Comparison of ENCODE assay signal across 19 cellular contexts in genomic region chr15:67036775-67037555, GRCh38. TPM values are rescaled to one million over a fixed set of nuclear protein-coding genes. Genes with fewer than 3 reads are reported as not detected.
DNase-seq lines count a peak whose midpoint lies in the region; ATAC-seq, FAIRE-seq and TF ChIP-seq lines count a peak whose summit lies in the region.
"Had no signal": no experiment of that assay in that cellular context is flagged by ENCODE, and none has a peak within 500 bp of the region (broad histone marks: within the 10 kb centered on the region; RNA-seq: fewer than 3 reads in every experiment).

No MANE protein-coding gene starts in this region.

- H3K4ac ChIP-seq in H1 (replicated peaks; ENCODE audit: insufficient read length, low read depth, low read length): no peak overlapping the region

- H3K27ac Mint-ChIP-seq in MCF 10A (ENCODE audit: low read depth, unreplicated experiment): no peak overlapping the region
- H3K27ac Mint-ChIP-seq: CD8-positive, alpha-beta T cell; IgD-negative memory B cell had no signal

- no peak overlapping the region for H3K18ac ChIP-seq in H1 (ENCODE audit: extremely low read depth, low read length)

- no peak overlapping the region for H3K4me3 Mint-ChIP-seq in MCF 10A (ENCODE audit: unreplicated experiment)
- H3K4me3 Mint-ChIP-seq: CD8-positive, alpha-beta T cell had no signal

- TF ChIP-seq CTCF in H1 (IDR thresholded peaks at IDR 0.05; ENCODE audit: control extremely low read depth in 1 of 3, insufficient read depth in 1 of 3, low read depth in 1 of 3, low read length in 3 of 3) (no peak), MCF 10A (IDR thresholded peaks at IDR 0.05; ENCODE audit: unreplicated experiment) (no peak)

- H3K27me3 ChIP-seq in BLaER1 treated with 17β-estradiol and CSF1 and Interleukin-3, amounts not matched to agents 10 nM and 100 nM: peaks cover 17 to 31% (median 30%) of the 10 kb centered on the region in 11 experiments
- no peaks in the 10 kb centered on the region for H3K27me3 ChIP-seq in SJCRH30
- H3K27me3 ChIP-seq in H1 (replicated peaks in 1 of 4; ENCODE audit: control insufficient read depth in 3 of 4, extremely low read depth in 1 of 4, insufficient read depth in 3 of 4, low read length in 3 of 4): peaks cover 2 to 30% (median 23%) of the 10 kb centered on the region in 4 experiments
- no peaks in the 10 kb centered on the region for H3K27me3 ChIP-seq in right cardiac atrium (ENCODE audit: control insufficient read depth, insufficient read depth)
- H3K27me3 ChIP-seq: Peyer's patch had no signal

- H3K14ac ChIP-seq in H1 (ENCODE audit: insufficient read length): no peak overlapping the region

- intact Hi-C loops in MCF 10A (cut with micrococcal nuclease) (no loop called here), right cardiac atrium (cut with DNase I) (no loop called here)

- H2BK5ac ChIP-seq in H1 (ENCODE audit: low read depth, low read length): no peak overlapping the region

- CTCF ChIA-PET in H1 (lab: Charles Lee; ENCODE audit: partially characterized antibody): interaction anchor here (1.4 to 1.6 kb wide), 2 partner anchors 15 to 71 kb away, joined by 3 read pairs; no protein-coding TSS in a partner anchor
- CTCF ChIA-PET in MCF 10A (lab: Yijun Ruan, JAX): interaction anchor here (1.1 kb wide), 1 partner anchor 11 kb away, joined by 4 read pairs; no protein-coding TSS in a partner anchor

- peak overlapping the region; percentile 29; the same call in 1 of the 2 replicates for H2BK20ac ChIP-seq in H1 (ENCODE audit: low read length)

- no peak overlapping the region for H3K9ac ChIP-seq in BLaER1 treated with 17β-estradiol and CSF1 and Interleukin-3, amounts not matched to agents 10 nM and 100 nM
- no peak overlapping the region for H3K9ac ChIP-seq in H1 (replicated peaks in 1 of 4; ENCODE audit: extremely low read depth in 1 of 4, low read depth in 3 of 4, low read length in 3 of 4)

- peaks cover 9% of the 10 kb centered on the region for H3K4me1 Mint-ChIP-seq in MCF 10A (ENCODE audit: insufficient read depth, unreplicated experiment)

- no peak for ATAC-seq in GM21381 (IDR thresholded peaks at IDR 0.05; ENCODE audit: unreplicated experiment)
- no peak for ATAC-seq in right cardiac atrium
- ATAC-seq: CD8-positive, alpha-beta T cell had no signal

- H3K36me3 Mint-ChIP-seq in MCF 10A (ENCODE audit: insufficient read depth, unreplicated experiment): no peaks in the 10 kb centered on the region
- H3K36me3 Mint-ChIP-seq: CD8-positive, alpha-beta T cell; IgD-negative memory B cell had no signal

- no peak for TF ChIP-seq EP300 in H1 (IDR thresholded peaks at IDR 0.05; ENCODE audit: borderline replicate concordance in 1 of 2, low read depth in 2 of 2, low read length in 2 of 2)

- H3K4me2 ChIP-seq in BLaER1 treated with 17β-estradiol and CSF1 and Interleukin-3, amounts not matched to agents 10 nM and 100 nM: peak overlapping the region in 10 of 11 experiments; percentile 0 to 68 (median 20); a peak in 16 of 22 replicates
- no peak overlapping the region for H3K4me2 ChIP-seq in H1 (ENCODE audit: insufficient read depth in 1 of 2, low read depth in 2 of 2, low read length in 2 of 2)

- H3K36me3 ChIP-seq in BLaER1 treated with 17β-estradiol and CSF1 and Interleukin-3, amounts not matched to agents 10 nM and 100 nM: no peaks in the 10 kb centered on the region
- no peaks in the 10 kb centered on the region for H3K36me3 ChIP-seq in SJCRH30
- no peaks in the 10 kb centered on the region for H3K36me3 ChIP-seq in H1 (ENCODE audit: control insufficient read depth in 2 of 4, insufficient read depth in 4 of 4, low read length in 3 of 4)
- H3K36me3 ChIP-seq: Peyer's patch had no signal

- 0 out of 22 replicates have a peak overlapping the region, but pooled peaks of 1 of the 11 experiments have one; percentile 4 for H3K27ac ChIP-seq in BLaER1 treated with 17β-estradiol and CSF1 and Interleukin-3, amounts not matched to agents 10 nM and 100 nM
- H3K27ac ChIP-seq in SJCRH30: no peak overlapping the region
- no peak overlapping the region for H3K27ac ChIP-seq in H1 (ENCODE audit: low read depth, low read length)
- H3K27ac ChIP-seq in right cardiac atrium (ENCODE audit: low read length): no peak overlapping the region
- H3K27ac ChIP-seq: Peyer's patch had no signal

- peaks cover 26 to 58% (median 46%) of the 10 kb centered on the region in 10 experiments for H3K4me1 ChIP-seq in BLaER1 treated with 17β-estradiol and CSF1 and Interleukin-3, amounts not matched to agents 10 nM and 100 nM
- peaks cover 28% of the 10 kb centered on the region for H3K4me1 ChIP-seq in SJCRH30
- H3K4me1 ChIP-seq in H1 (replicated peaks in 1 of 4; ENCODE audit: control insufficient read depth in 3 of 4, insufficient read depth in 4 of 4, low read length in 3 of 4): peaks cover 9 to 38% (median 23%) of the 10 kb centered on the region in 4 experiments
- peaks cover 6% of the 10 kb centered on the region for H3K4me1 ChIP-seq in right cardiac atrium (ENCODE audit: control insufficient read depth, insufficient read depth, low read length)

- no peak overlapping the region for H3K4me3 ChIP-seq in BLaER1 treated with 17β-estradiol and CSF1 and Interleukin-3, amounts not matched to agents 10 nM and 100 nM
- H3K4me3 ChIP-seq in SJCRH30: no peak overlapping the region
- no peak overlapping the region for H3K4me3 ChIP-seq in H1 (ENCODE audit: extremely low read depth in 1 of 4, insufficient read depth in 2 of 4, low read depth in 3 of 4, low read length in 4 of 4)
- H3K4me3 ChIP-seq in right cardiac atrium (ENCODE audit: low read length): no peak overlapping the region
- H3K4me3 ChIP-seq: Peyer's patch had no signal

- TF ChIP-seq POLR2A in H1 (IDR thresholded peaks at IDR 0.05; ENCODE audit: control extremely low read depth in 1 of 2, low read depth in 2 of 2, low read length in 2 of 2): no peak

- POLR2A ChIA-PET in H1 (lab: Charles Lee; ENCODE audit: partially characterized antibody) (interaction anchor here (0.7 to 1.8 kb wide), 5 partner anchors 7 to 87 kb away, joined by 3 to 5 read pairs (median 3); no protein-coding TSS in a partner anchor), MCF 10A (lab: Yijun Ruan, JAX) (interaction anchor here (1.0 to 3.1 kb wide), 2 partner anchors 11 to 12 kb away, joined by 5 to 18 read pairs; no protein-coding TSS in a partner anchor)

- peak overlapping the region; percentile 46; the same call in 1 of the 2 replicates for H2BK15ac ChIP-seq in H1 (ENCODE audit: low read length)

- no TSS peak for BruUV-seq in MCF 10A (replicated peaks; lab: Mats Ljungman, UMichigan)

- H4K91ac ChIP-seq in H1 (replicated peaks; ENCODE audit: insufficient read length, low read length): no peak overlapping the region

- H2BK120ac ChIP-seq in H1 (replicated peaks; ENCODE audit: low read depth, low read length): no peak overlapping the region

- no peaks in the 10 kb centered on the region for H4K20me1 ChIP-seq in BLaER1 treated with 17β-estradiol and CSF1 and Interleukin-3, amounts not matched to agents 10 nM and 100 nM
- H4K20me1 ChIP-seq in H1 (replicated peaks in 1 of 2; ENCODE audit: control insufficient read depth in 1 of 2, insufficient read depth in 2 of 2, low read length in 2 of 2): no peaks in the 10 kb centered on the region

- DNase-seq in Daoy (ENCODE audit: low read depth) (peak; percentile 79), SJCRH30 (peak; percentile 30 to 45), H1 (ENCODE audit: low read depth in 1 of 2, low spot score in 2 of 2) (no peak), kidney tubule cell (ENCODE audit: low spot score) (no peak), MCF 10A (ENCODE audit: unreplicated experiment) (no peak), right cardiac atrium (no peak)
- DNase-seq: CD8-positive, alpha-beta T cell; DND-41; GF-D8; H7; NCI-H1105; NCI-H187; NCI-H2171; Peyer's patch; SHP77; SW 1271 had no signal

- no peaks in the 10 kb centered on the region for H3K79me2 ChIP-seq in H1 (ENCODE audit: control insufficient read depth in 1 of 2, insufficient read depth in 2 of 2, low read length in 2 of 2)

- H3K23ac ChIP-seq in H1 (ENCODE audit: insufficient read length): no peak overlapping the region

- TF ChIP-seq RAD21 in H1 (IDR thresholded peaks at IDR 0.05 in 1 of 2, conservative IDR thresholded peaks at IDR 0.05 in 1 of 2; ENCODE audit: low read depth in 2 of 2, low read length in 2 of 2): no peak

- H3K27me3 Mint-ChIP-seq in MCF 10A (ENCODE audit: insufficient read depth, unreplicated experiment): no peaks in the 10 kb centered on the region

- H3K9me3 ChIP-seq in BLaER1 treated with 17β-estradiol and CSF1 and Interleukin-3, amounts not matched to agents 10 nM and 100 nM (replicated peaks in 1 of 11): no peaks in the 10 kb centered on the region
- H3K9me3 ChIP-seq in SJCRH30 (replicated peaks) (no peaks in the 10 kb centered on the region), H1 (ENCODE audit: insufficient read depth in 2 of 2, low read depth in 1 of 2, low read length in 1 of 2) (no peaks in the 10 kb centered on the region), right cardiac atrium (ENCODE audit: control insufficient read depth, low read length) (no peaks in the 10 kb centered on the region)
- H3K9me3 ChIP-seq: Peyer's patch had no signal

- H2AFZ ChIP-seq in H1 (ENCODE audit: low read length): no peak overlapping the region

- H3K23me2 ChIP-seq in H1 (ENCODE audit: low read depth, low read length): no peaks in the 10 kb centered on the region; the same call in 1 of the 2 replicates

- H2BK12ac ChIP-seq in H1 (ENCODE audit: low read depth, low read length): no peak overlapping the region

- H3K9me3 Mint-ChIP-seq in MCF 10A (ENCODE audit: unreplicated experiment): no peaks in the 10 kb centered on the region
- H3K9me3 Mint-ChIP-seq: CD8-positive, alpha-beta T cell; IgD-negative memory B cell had no signal

- 90% methylated on average over 8 of the region's 8 CpGs; no CpG with 5 or more reads in 1 of the 2 experiments for WGBS in H1 (ENCODE audit: extremely low coverage in 1 of 2, insufficient coverage in 1 of 2, insufficient read length in 1 of 2, insufficient replicate concordance in 2 of 2, low coverage in 1 of 2, low lambda C conversion rate in 2 of 2, missing lambda C conversion rate in 1 of 2), 2 experiments
- 92% methylated on average over 8 of the region's 8 CpGs for WGBS in right cardiac atrium

- H4K5ac ChIP-seq in H1 (ENCODE audit: insufficient read length, low read depth, low read length): no peak overlapping the region

- H3K79me1 ChIP-seq in H1 (ENCODE audit: low read depth, low read length): no peaks in the 10 kb centered on the region

- no peak overlapping the region for H3K56ac ChIP-seq in H1 (replicated peaks; ENCODE audit: insufficient read length, low read depth, low read length)

- FAIRE-seq in H1 (lab: Jason Lieb, UNC): no peak

- H4K8ac ChIP-seq in H1 (ENCODE audit: extremely low read depth, insufficient read depth, low read length): no peak overlapping the region

- no peak overlapping the region for H2AK5ac ChIP-seq in H1 (ENCODE audit: low read depth, low read length)

RNA-seq across cellular contexts. Expression of gene SMAD3, which starts 28.4 kb away (rescaled TPM):
- total RNA-seq in Daoy (2014; rRNA removed; shearing (Covaris generic)): 44.1 and 48.1 TPM in 2 replicates
- total RNA-seq in SJCRH30 (2014; rRNA removed; shearing (Covaris generic)): 22.8 and 23.0 TPM in 2 replicates
- 11.1 and 12.4 TPM in 2 replicates for total RNA-seq in H1 (2021; fragmentation: NEBNext Ultra II Directional; extraction: Animal tissue kit (Norgen Biotek cat#: 25700))
- polyA plus RNA-seq in H1 (2011; rRNA removed) (10.1 and 17.3 TPM in 2 replicates), right cardiac atrium (9.9 TPM)
- polyA plus RNA-seq in H1 (2011; cell fraction: cytosol; rRNA removed): 9.1 TPM
- 41.6 TPM for polyA plus RNA-seq in H1 (2011; cell fraction: nucleus; rRNA removed)
- 7.8 to 10.4 TPM (median 8.7 TPM) in 4 replicates for polyA plus RNA-seq in H1 (2012, experiment 1 of 2)
- 5.0 TPM for polyA plus RNA-seq in H1 (2012, experiment 2 of 2)
- 13.2 TPM for polyA plus RNA-seq in H1 (2013, experiment 1 of 2)
- polyA plus RNA-seq in H1 (2013, experiment 2 of 2): 11.1 TPM
- polyA minus RNA-seq in H1 (2011; rRNA and poly(A)+ RNA removed): 16.5 and 18.3 TPM in 2 replicates
- polyA minus RNA-seq in H1 (2011; cell fraction: cytosol; rRNA and poly(A)+ RNA removed): 12.3 TPM
- 14.3 TPM for polyA minus RNA-seq in H1 (2011; cell fraction: nucleus; rRNA and poly(A)+ RNA removed)
- total RNA-seq in MCF 10A (2022) (19.9 and 26.1 TPM in 2 replicates), right cardiac atrium (10 to 100 TPM; 29.2 to 40.5 (median 30.5) TPM)

Comparison
In these comparisons a context has a peak if more than half of its experiments do, and no peak if none do; other contexts are left out.
1. H3K4me2 ChIP-seq: peak in BLaER1 treated with 17β-estradiol and CSF1 and Interleukin-3, amounts not matched to agents 10 nM and 100 nM (10 of 11); none in H1 (0 of 2).
2. DNase-seq: peak in Daoy (single experiment) and SJCRH30 (2 of 2); none in H1 (0 of 2), kidney tubule cell (single experiment), MCF 10A (single experiment) and right cardiac atrium (0 of 3).